Comparison of ENCODE assay signal across 14 cellular contexts in genomic region chr1:4700801-4701200, GRCh38. TPM values are rescaled to one million over a fixed set of nuclear protein-coding genes. Genes with fewer than 3 reads are reported as not detected.
A peak's percentile ranks its signal among the peaks of the same experiment; 100 is the strongest.
DNase-seq lines count a peak whose midpoint lies in the region; ATAC-seq and TF ChIP-seq lines count a peak whose summit lies in the region.
"Had no signal": no experiment of that assay in that cellular context is flagged by ENCODE, and none has a peak within 500 bp of the region (broad histone marks: within the 10 kb centered on the region; RNA-seq: fewer than 3 reads in every experiment).

No MANE protein-coding gene starts in this region.

- H3K27ac ChIP-seq in smooth muscle cell (ENCODE audit: low read depth) = no peak overlapping the region
- H3K27ac ChIP-seq: pancreas, tibial nerve had no signal

- no peaks in the 10 kb centered on the region for H3K27me3 ChIP-seq in smooth muscle cell (ENCODE audit: low read depth)
- H3K27me3 ChIP-seq: pancreas, tibial nerve had no signal

- POLR2A ChIA-PET in activated CD8-positive, alpha-beta T cell treated with anti-CD3 and anti-CD28 coated beads for 36 hours (lab: Charles Lee) = no interaction called here
- POLR2A ChIA-PET in activated CD8-positive, alpha-beta T cell treated with anti-CD3 and anti-CD28 coated beads, Interleukin-2, amount 10 ng/mL, durations not matched to agents 7 days and 5 days (lab: Charles Lee) = no interaction called here

- no peak overlapping the region for H3K4me3 ChIP-seq in smooth muscle cell
- H3K4me3 ChIP-seq: pancreas, tibial nerve had no signal

- H4K20me1 ChIP-seq in smooth muscle cell (ENCODE audit: low read depth) = no peaks in the 10 kb centered on the region

- no peaks in the 10 kb centered on the region for H3K9me3 ChIP-seq in smooth muscle cell (replicated peaks; ENCODE audit: low read depth)
- H3K9me3 ChIP-seq: pancreas, tibial nerve had no signal

- no peaks in the 10 kb centered on the region for H3K27me3 Mint-ChIP-seq in activated CD8-positive, alpha-beta T cell treated with anti-CD3 and anti-CD28 coated beads for 36 hours
- H3K27me3 Mint-ChIP-seq in activated CD8-positive, alpha-beta T cell treated with anti-CD3 and anti-CD28 coated beads, Interleukin-2, amount 10 ng/mL, durations not matched to agents 7 days and 5 days (ENCODE audit: low read depth) = no peaks in the 10 kb centered on the region

- no peak for ATAC-seq in activated CD8-positive, alpha-beta T cell treated with anti-CD3 and anti-CD28 coated beads for 36 hours
- no peak for ATAC-seq in activated CD8-positive, alpha-beta T cell treated with anti-CD3 and anti-CD28 coated beads, Interleukin-2, amount 10 ng/mL, durations not matched to agents 7 days and 5 days
- ATAC-seq: pancreas had no signal

- H3K36me3 Mint-ChIP-seq in activated CD8-positive, alpha-beta T cell treated with anti-CD3 and anti-CD28 coated beads for 36 hours (ENCODE audit: low read depth) = no peaks in the 10 kb centered on the region
- no peaks in the 10 kb centered on the region for H3K36me3 Mint-ChIP-seq in activated CD8-positive, alpha-beta T cell treated with anti-CD3 and anti-CD28 coated beads, Interleukin-2, amount 10 ng/mL, durations not matched to agents 7 days and 5 days (ENCODE audit: low read depth)

- H3K9ac ChIP-seq in smooth muscle cell (ENCODE audit: low read depth) = no peak overlapping the region

- no peaks in the 10 kb centered on the region for H3K4me1 ChIP-seq in smooth muscle cell (ENCODE audit: low read depth)
- H3K4me1 ChIP-seq: pancreas had no signal

- H3K79me2 ChIP-seq in smooth muscle cell (ENCODE audit: low read depth) = no peaks in the 10 kb centered on the region

- no peaks in the 10 kb centered on the region for H3K9me3 Mint-ChIP-seq in activated CD8-positive, alpha-beta T cell treated with anti-CD3 and anti-CD28 coated beads for 36 hours
- no peaks in the 10 kb centered on the region for H3K9me3 Mint-ChIP-seq in activated CD8-positive, alpha-beta T cell treated with anti-CD3 and anti-CD28 coated beads, Interleukin-2, amount 10 ng/mL, durations not matched to agents 7 days and 5 days (ENCODE audit: insufficient read depth)
- H3K9me3 Mint-ChIP-seq: activated B cell treated with CpG ODN at 0.5 μM for 24 hours had no signal

- H3K27ac Mint-ChIP-seq in activated CD8-positive, alpha-beta T cell treated with anti-CD3 and anti-CD28 coated beads for 36 hours = no peak overlapping the region
- H3K27ac Mint-ChIP-seq in activated CD8-positive, alpha-beta T cell treated with anti-CD3 and anti-CD28 coated beads, Interleukin-2, amount 10 ng/mL, durations not matched to agents 7 days and 5 days = no peak overlapping the region
- H3K27ac Mint-ChIP-seq: activated B cell treated with CpG ODN at 0.5 μM for 24 hours had no signal

- 90% methylated on average over 11 of the region's 13 CpGs for WGBS in smooth muscle cell (ENCODE audit: low lambda C conversion rate)

- intact Hi-C loops in activated CD8-positive, alpha-beta T cell treated with anti-CD3 and anti-CD28 coated beads for 36 hours (cut with micrococcal nuclease) = no loop called here
- intact Hi-C loops in head of caudate nucleus (cut with DNase I) = no loop called here

- DNase-seq in activated CD8-positive, alpha-beta T cell treated with anti-CD3 and anti-CD28 coated beads for 36 hours = peak; percentile 27
- no peak for DNase-seq in activated CD8-positive, alpha-beta T cell treated with anti-CD3 and anti-CD28 coated beads, Interleukin-2, amount 10 ng/mL, durations not matched to agents 7 days and 5 days
- DNase-seq in NCI-H510A (lab: John Stamatoyannopoulos, UW) (peak; percentile 39), head of caudate nucleus (peak; percentile 84 to 98 (median 94)), superior temporal gyrus (ENCODE audit: extremely low spot score) (peak; percentile 88), smooth muscle cell (lab: John Stamatoyannopoulos, UW; ENCODE audit: unreplicated experiment) (no peak), GM19238 (ENCODE audit: insufficient read length, low spot score) (no peak)
- DNase-seq in activated CD4-positive, CD25-positive, alpha-beta regulatory T cell treated with anti-CD3 and anti-CD28 coated beads, Interleukin-2, amount 50 U/mL, for 72 hours = no peak
- DNase-seq: activated B cell treated with CpG ODN at 0.5 μM for 24 hours; activated T-cell treated with anti-CD3 and anti-CD28 coated beads, Interleukin-2, amount 50 U/mL, for 1 hour; NCI-H1048; pancreas had no signal

- H2AFZ ChIP-seq in smooth muscle cell (ENCODE audit: low read depth) = no peak overlapping the region

- H3K36me3 ChIP-seq in smooth muscle cell (ENCODE audit: low read depth) = no peaks in the 10 kb centered on the region
- H3K36me3 ChIP-seq: pancreas, tibial nerve had no signal

- no peak overlapping the region for H3K4me3 Mint-ChIP-seq in activated CD8-positive, alpha-beta T cell treated with anti-CD3 and anti-CD28 coated beads for 36 hours
- H3K4me3 Mint-ChIP-seq in activated CD8-positive, alpha-beta T cell treated with anti-CD3 and anti-CD28 coated beads, Interleukin-2, amount 10 ng/mL, durations not matched to agents 7 days and 5 days = no peak overlapping the region
- H3K4me3 Mint-ChIP-seq: activated B cell treated with CpG ODN at 0.5 μM for 24 hours had no signal

- no peak for TF ChIP-seq CTCF in activated CD8-positive, alpha-beta T cell treated with anti-CD3 and anti-CD28 coated beads for 36 hours (IDR thresholded peaks at IDR 0.05)
- TF ChIP-seq CTCF in smooth muscle cell (IDR thresholded peaks at IDR 0.05; ENCODE audit: borderline replicate concordance, insufficient read depth, poor library complexity, severe bottlenecking) = no peak

- no peaks in the 10 kb centered on the region for H3K4me1 Mint-ChIP-seq in activated CD8-positive, alpha-beta T cell treated with anti-CD3 and anti-CD28 coated beads for 36 hours (ENCODE audit: low read depth)
- no peaks in the 10 kb centered on the region for H3K4me1 Mint-ChIP-seq in activated CD8-positive, alpha-beta T cell treated with anti-CD3 and anti-CD28 coated beads, Interleukin-2, amount 10 ng/mL, durations not matched to agents 7 days and 5 days (ENCODE audit: low read depth)
- H3K4me1 Mint-ChIP-seq: activated B cell treated with CpG ODN at 0.5 μM for 24 hours had no signal

- no peaks in the 10 kb centered on the region for H3F3A ChIP-seq in smooth muscle cell (ENCODE audit: low read depth)

- CTCF ChIA-PET in activated CD8-positive, alpha-beta T cell treated with anti-CD3 and anti-CD28 coated beads for 36 hours (lab: Charles Lee) = interaction anchor here (1.5 kb wide), 1 partner anchor 50 kb away, joined by 3 read pairs; no protein-coding TSS in a partner anchor
- CTCF ChIA-PET in activated CD8-positive, alpha-beta T cell treated with anti-CD3 and anti-CD28 coated beads, Interleukin-2, amount 10 ng/mL, durations not matched to agents 7 days and 5 days (lab: Charles Lee) = no interaction called here

- H3K4me2 ChIP-seq in smooth muscle cell = no peak overlapping the region

RNA-seq across cellular contexts. Expression of gene AJAP1, which starts 46.4 kb away (rescaled TPM):
- under 1 TPM; 0.65 to 0.78 TPM for total RNA-seq in activated CD8-positive, alpha-beta T cell treated with anti-CD3 and anti-CD28 coated beads for 36 hours
- not detected for total RNA-seq in activated CD8-positive, alpha-beta T cell treated with anti-CD3 and anti-CD28 coated beads, Interleukin-2, amount 10 ng/mL, durations not matched to agents 7 days and 5 days
- total RNA-seq in smooth muscle cell = 0.18 and 0.58 TPM in 2 replicates
- polyA plus RNA-seq in smooth muscle cell = 0.10 TPM in 1 of 2 replicates, not detected in the other
- total RNA-seq: A673, activated B cell treated with CpG ODN at 0.5 μM for 24 hours had no signal

Comparison
In these comparisons a context has a peak if more than half of its experiments do, and no peak if none do; other contexts are left out.
1. DNase-seq: peak in activated CD8-positive, alpha-beta T cell treated with anti-CD3 and anti-CD28 coated beads for 36 hours (single experiment), NCI-H510A (single experiment), head of caudate nucleus (42 of 42) and superior temporal gyrus (single experiment); none in activated CD8-positive, alpha-beta T cell treated with anti-CD3 and anti-CD28 coated beads, Interleukin-2, amount 10 ng/mL, durations not matched to agents 7 days and 5 days (single experiment), activated CD4-positive, CD25-positive, alpha-beta regulatory T cell treated with anti-CD3 and anti-CD28 coated beads, Interleukin-2, amount 50 U/mL, for 72 hours (single experiment), smooth muscle cell (single experiment) and GM19238 (single experiment).